Comparison of ENCODE assay signal across 12 cellular contexts in genomic region chr17:67515490-67516088, GRCh38.
DNase-seq lines count a peak whose midpoint lies in the region; ATAC-seq and TF ChIP-seq lines count a peak whose summit lies in the region.
"Had no signal": no experiment of that assay in that cellular context is flagged by ENCODE, and none has a peak within 500 bp of the region (broad histone marks: within the 10 kb centered on the region; RNA-seq: fewer than 3 reads in every experiment).

No MANE protein-coding gene starts in this region.

- ATAC-seq in WTC11 (no peak), gastroesophageal sphincter (no peak), omental fat pad (ENCODE audit: low FRiP score) (peak; percentile 15), foreskin keratinocyte (no peak)
- ATAC-seq: activated CD8-positive, alpha-beta memory T cell treated with anti-CD3 and anti-CD28 coated beads, Interleukin-2, amount 10 ng/mL, durations not matched to agents 7 days and 5 days had no signal

- DNase-seq in CD8-positive, alpha-beta memory T cell: no peak
- DNase-seq in WTC11 (ENCODE audit: low spot score) (no peak), omental fat pad (ENCODE audit: low spot score) (no peak), CD14-positive monocyte (ENCODE audit: low spot score) (no peak), foreskin keratinocyte (no peak), NCI-H2081 treated with DMSO at 0.1 percent for 48 hours (lab: John Stamatoyannopoulos, UW) (no peak)
- DNase-seq in stimulated activated CD8-positive, alpha-beta memory T cell treated with anti-CD3 and anti-CD28 coated beads, Interleukin-4, amount 100 ng/mL, for 48 hours: no peak
- DNase-seq: activated CD8-positive, alpha-beta memory T cell treated with anti-CD3 and anti-CD28 coated beads, Interleukin-2, amount 10 ng/mL, durations not matched to agents 7 days and 5 days; midbrain; NCI-H2029 treated with DMSO at 0.1 percent for 48 hours; tibial artery had no signal

- no peaks in the 10 kb centered on the region for H3K27me3 Mint-ChIP-seq in CD8-positive, alpha-beta memory T cell
- H3K27me3 Mint-ChIP-seq in WTC11 (ENCODE audit: low read depth): no peaks in the 10 kb centered on the region; the same call in 1 of the 2 replicates
- peaks cover 0 to 3% (median 1%) of the 10 kb centered on the region in 3 donors for H3K27me3 Mint-ChIP-seq in CD14-positive monocyte (ENCODE audit: low read depth in 3 of 3)
- H3K27me3 Mint-ChIP-seq: activated CD8-positive, alpha-beta memory T cell treated with anti-CD3 and anti-CD28 coated beads, Interleukin-2, amount 10 ng/mL, durations not matched to agents 7 days and 5 days had no signal

- peak overlapping the region in 7 of 8 donors; percentile 39 to 80 (median 56) for H3K27ac Mint-ChIP-seq in CD8-positive, alpha-beta memory T cell
- H3K27ac Mint-ChIP-seq in WTC11 (peak overlapping the region; percentile 73), CD14-positive monocyte (peak overlapping the region in 1 of 7 donors; percentile 57)
- H3K27ac Mint-ChIP-seq: activated CD8-positive, alpha-beta memory T cell treated with anti-CD3 and anti-CD28 coated beads, Interleukin-2, amount 10 ng/mL, durations not matched to agents 7 days and 5 days had no signal

- H3K9me3 ChIP-seq in CD8-positive, alpha-beta memory T cell (ENCODE audit: low read length): no peaks in the 10 kb centered on the region
- H3K9me3 ChIP-seq in gastroesophageal sphincter: no peaks in the 10 kb centered on the region
- H3K9me3 ChIP-seq: tibial artery had no signal

- no peak for TF ChIP-seq CTCF in WTC11 (IDR thresholded peaks at IDR 0.05)
- TF ChIP-seq CTCF in gastroesophageal sphincter (IDR thresholded peaks at IDR 0.05): no peak
- TF ChIP-seq CTCF in omental fat pad (IDR thresholded peaks at IDR 0.05): no peak
- TF ChIP-seq CTCF in CD14-positive monocyte (IDR thresholded peaks at IDR 0.05): no peak
- no peak for TF ChIP-seq CTCF in foreskin keratinocyte (conservative IDR thresholded peaks at IDR 0.05)

- no peak for TF ChIP-seq POLR2A in gastroesophageal sphincter (IDR thresholded peaks at IDR 0.05)

- no peak overlapping the region for H3K4me3 ChIP-seq in CD8-positive, alpha-beta memory T cell (ENCODE audit: low read length)
- H3K4me3 ChIP-seq in gastroesophageal sphincter: no peak overlapping the region
- H3K4me3 ChIP-seq: tibial artery had no signal

- 23% methylated on average over 6 to 10 of the region's 10 CpGs for WGBS in gastroesophageal sphincter (ENCODE audit: low coverage in 1 of 2), 2 donors

- peaks cover 0 to 14% (median 6%) of the 10 kb centered on the region in 3 donors for H3K36me3 Mint-ChIP-seq in CD8-positive, alpha-beta memory T cell
- peaks cover 13% of the 10 kb centered on the region for H3K36me3 Mint-ChIP-seq in WTC11
- H3K36me3 Mint-ChIP-seq in CD14-positive monocyte: peaks cover 0 to 2% of the 10 kb centered on the region in 2 donors

- H3K4me1 Mint-ChIP-seq in CD8-positive, alpha-beta memory T cell: peaks cover 57 to 82% (median 75%) of the 10 kb centered on the region in 3 donors
- H3K4me1 Mint-ChIP-seq in WTC11 (peaks cover 55% of the 10 kb centered on the region), CD14-positive monocyte (peaks cover 36% of the 10 kb centered on the region)

- no peak for TF ChIP-seq EP300 in gastroesophageal sphincter (IDR thresholded peaks at IDR 0.05)

- H3K4me1 ChIP-seq in CD8-positive, alpha-beta memory T cell (ENCODE audit: insufficient read depth, low read length): peaks cover 15% of the 10 kb centered on the region
- H3K4me1 ChIP-seq in gastroesophageal sphincter (peaks cover 6 to 33% (median 11%) of the 10 kb centered on the region in 3 donors), foreskin keratinocyte (no peaks in the 10 kb centered on the region)
- H3K4me1 ChIP-seq: tibial artery had no signal

- no peak overlapping the region for H3K4me3 Mint-ChIP-seq in CD8-positive, alpha-beta memory T cell
- no peak overlapping the region for H3K4me3 Mint-ChIP-seq in WTC11
- H3K4me3 Mint-ChIP-seq in CD14-positive monocyte: no peak overlapping the region
- H3K4me3 Mint-ChIP-seq: activated CD8-positive, alpha-beta memory T cell treated with anti-CD3 and anti-CD28 coated beads, Interleukin-2, amount 10 ng/mL, durations not matched to agents 7 days and 5 days had no signal

- CTCF ChIA-PET in CD8-positive, alpha-beta memory T cell (lab: Charles Lee): no interaction called here
- CTCF ChIA-PET in WTC11 (lab: Charles Lee): no interaction called here

- POLR2A ChIA-PET in CD8-positive, alpha-beta memory T cell (lab: Charles Lee): no interaction called here
- POLR2A ChIA-PET in WTC11 (lab: Charles Lee): no interaction called here

- H3K27ac ChIP-seq in CD8-positive, alpha-beta memory T cell (ENCODE audit: low read depth, low read length): no peak overlapping the region
- H3K27ac ChIP-seq in gastroesophageal sphincter: peak overlapping the region; percentile 44 to 70 (median 64)
- no peak overlapping the region for H3K27ac ChIP-seq in foreskin keratinocyte
- H3K27ac ChIP-seq: tibial artery had no signal

- no peaks in the 10 kb centered on the region for H3K9me3 Mint-ChIP-seq in CD8-positive, alpha-beta memory T cell
- H3K9me3 Mint-ChIP-seq in WTC11 (peaks cover 13% of the 10 kb centered on the region), CD14-positive monocyte (peaks cover 0 to 6% (median 0%) of the 10 kb centered on the region in 7 donors)

- H3K36me3 ChIP-seq in CD8-positive, alpha-beta memory T cell (ENCODE audit: insufficient read depth, low read length): no peaks in the 10 kb centered on the region
- no peaks in the 10 kb centered on the region for H3K36me3 ChIP-seq in gastroesophageal sphincter
- H3K36me3 ChIP-seq: tibial artery had no signal

- no peaks in the 10 kb centered on the region for H3K27me3 ChIP-seq in CD8-positive, alpha-beta memory T cell (ENCODE audit: insufficient read depth, low read length, poor library complexity, severe bottlenecking)
- H3K27me3 ChIP-seq in gastroesophageal sphincter (no peaks in the 10 kb centered on the region), foreskin keratinocyte (no peaks in the 10 kb centered on the region)
- H3K27me3 ChIP-seq: tibial artery had no signal

- intact Hi-C loops in CD14-positive monocyte (cut with micrococcal nuclease): no loop called here

TF ChIP-seq in WTC11, 78 proteins besides CTCF, POLR2A, EP300 and RAD21:
- TF ChIP-seq FOXP4 (CRISPR knock-in tag; IDR thresholded peaks at IDR 0.05) (no peak), AFF4 (CRISPR knock-in tag; IDR thresholded peaks at IDR 0.05; ENCODE audit: borderline replicate concordance) (no peak), JUN (CRISPR knock-in tag; IDR thresholded peaks at IDR 0.05) (no peak), ETV6 (CRISPR knock-in tag; IDR thresholded peaks at IDR 0.05) (no peak)

Comparison
In these comparisons a context has a peak if more than half of its experiments do, and no peak if none do; other contexts are left out.
1. H3K27ac ChIP-seq: peak in gastroesophageal sphincter (4 of 4); none in CD8-positive, alpha-beta memory T cell (single experiment) and foreskin keratinocyte (single experiment).